ENCODE assay signal across 2 cellular contexts in genomic region chr5:125026900-125027731, GRCh38.
TF ChIP-seq lines count a peak whose summit lies in the region.

No MANE protein-coding gene starts in this region.

TF ChIP-seq in liver, 16 proteins besides CTCF, POLR2A, EP300 and RAD21 (continued from another document):
- TF ChIP-seq HNF4A (conservative IDR thresholded peaks at IDR 0.05): peak; percentile 85 to 90
- TF ChIP-seq MAX (IDR thresholded peaks at IDR 0.05): peak; percentile 82
- peak; percentile 75 for TF ChIP-seq YY1 (IDR thresholded peaks at IDR 0.05)
- peak; percentile 58 for TF ChIP-seq REST (IDR thresholded peaks at IDR 0.05)

TF ChIP-seq in HepG2, 621 proteins besides CTCF, POLR2A, EP300 and RAD21 (continued from another document):
- TF ChIP-seq THAP9 (CRISPR knock-in tag; IDR thresholded peaks at IDR 0.05; ENCODE audit: borderline replicate concordance) (no peak), FOXO1 (CRISPR knock-in tag; IDR thresholded peaks at IDR 0.05) (no peak), ZNF224 (CRISPR knock-in tag; IDR thresholded peaks at IDR 0.05) (no peak)
